11 cellular contexts compared by ENCODE assay signal in the genomic region with DNA sequence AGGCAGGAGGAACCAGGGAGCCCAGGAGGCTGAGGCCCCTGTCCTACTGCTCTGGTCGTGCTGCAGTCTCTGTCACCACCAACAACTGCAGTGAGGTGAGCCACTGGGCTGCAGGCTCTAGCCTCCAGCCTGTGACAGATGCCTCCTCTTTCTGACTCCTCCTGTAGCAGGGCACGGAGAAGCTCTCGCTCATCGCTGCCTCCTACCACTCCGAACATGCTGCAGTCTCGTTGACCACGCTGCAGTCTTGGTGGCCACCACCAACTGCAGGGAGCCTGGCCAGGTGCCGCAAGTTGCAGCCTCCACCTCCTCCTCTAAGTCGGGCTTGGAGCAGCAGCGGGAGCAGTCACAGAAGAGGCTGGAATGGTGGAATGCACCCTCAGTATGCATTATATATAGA.
"Had no signal": no experiment of that assay in that cellular context is flagged by ENCODE, and none has a peak within 500 bp of the region (broad histone marks: within the 10 kb centered on the region; RNA-seq: fewer than 3 reads in every experiment).

No MANE protein-coding gene starts in this region.

- H3K27ac ChIP-seq: KMS-11 had no signal

- H3K4me1 Mint-ChIP-seq: activated CD8-positive, alpha-beta memory T cell treated with anti-CD3 and anti-CD28 coated beads, Interleukin-2, amount 10 ng/mL, durations not matched to agents 7 days and 5 days had no signal

- H3K27ac Mint-ChIP-seq: activated CD8-positive, alpha-beta memory T cell treated with anti-CD3 and anti-CD28 coated beads, Interleukin-2, amount 10 ng/mL, durations not matched to agents 7 days and 5 days; activated naive CD4-positive, alpha-beta T cell treated with anti-CD3 and anti-CD28 coated beads, Interleukin-2, amount 50 U/mL, for 24 hours; activated T-cell treated with anti-CD3 and anti-CD28 coated beads, Interleukin-2, amount 50 U/mL, for 24 hours; activated T-helper 1 cell treated with anti-CD3 and anti-CD28 coated beads, Interleukin-12 subunit alpha, Interleukin-12 subunit beta, Interleukin-2, Interleukin-4 antibody, amounts not matched to agents 30 ng/mL and 10 ng/mL and 1 ng/mL, durations not matched to agents 14 hours and 24 hours and 36 hours; T-helper 1 cell treated with Interleukin-12 subunit alpha and Interleukin-12 subunit beta and Interleukin-4 antibody, amounts not matched to agents 30 μg/mL and 1 μg/mL, for 36 hours had no signal

- H3K36me3 ChIP-seq: MG63 had no signal

- H3K27me3 ChIP-seq: MG63 had no signal

- H3K9ac ChIP-seq: KMS-11 had no signal

- H3K9me3 ChIP-seq: MG63 had no signal

- H3K4me3 ChIP-seq: MG63 had no signal

- DNase-seq: MV-4-11, NCI-H1417 treated with DMSO at 0.1 percent for 48 hours, NCI-H2029 treated with DMSO at 0.1 percent for 48 hours had no signal

- H3K4me2 ChIP-seq: KMS-11 had no signal

- H3K4me3 Mint-ChIP-seq: activated CD8-positive, alpha-beta memory T cell treated with anti-CD3 and anti-CD28 coated beads, Interleukin-2, amount 10 ng/mL, durations not matched to agents 7 days and 5 days; activated naive CD4-positive, alpha-beta T cell treated with anti-CD3 and anti-CD28 coated beads, Interleukin-2, amount 50 U/mL, for 24 hours; activated T-cell treated with anti-CD3 and anti-CD28 coated beads, Interleukin-2, amount 50 U/mL, for 24 hours; activated T-helper 1 cell treated with anti-CD3 and anti-CD28 coated beads, Interleukin-12 subunit alpha, Interleukin-12 subunit beta, Interleukin-2, Interleukin-4 antibody, amounts not matched to agents 30 ng/mL and 10 ng/mL and 1 ng/mL, durations not matched to agents 14 hours and 24 hours and 36 hours; T-helper 1 cell treated with Interleukin-12 subunit alpha and Interleukin-12 subunit beta and Interleukin-4 antibody, amounts not matched to agents 30 μg/mL and 1 μg/mL, for 36 hours had no signal

- FAIRE-seq: bronchial epithelial cell had no signal

- H3K36me3 Mint-ChIP-seq: activated CD8-positive, alpha-beta memory T cell treated with anti-CD3 and anti-CD28 coated beads, Interleukin-2, amount 10 ng/mL, durations not matched to agents 7 days and 5 days had no signal

- H3K9me3 Mint-ChIP-seq: activated naive CD4-positive, alpha-beta T cell treated with anti-CD3 and anti-CD28 coated beads, Interleukin-2, amount 50 U/mL, for 24 hours; activated T-cell treated with anti-CD3 and anti-CD28 coated beads, Interleukin-2, amount 50 U/mL, for 24 hours; activated T-helper 1 cell treated with anti-CD3 and anti-CD28 coated beads, Interleukin-12 subunit alpha, Interleukin-12 subunit beta, Interleukin-2, Interleukin-4 antibody, amounts not matched to agents 30 ng/mL and 10 ng/mL and 1 ng/mL, durations not matched to agents 14 hours and 24 hours and 36 hours; T-helper 1 cell treated with Interleukin-12 subunit alpha and Interleukin-12 subunit beta and Interleukin-4 antibody, amounts not matched to agents 30 μg/mL and 1 μg/mL, for 36 hours had no signal
